ENCODE assay signal across 21 cellular contexts in genomic region chr13:98291658-98292057, GRCh38.
DNase-seq lines count a peak whose midpoint lies in the region; ATAC-seq and TF ChIP-seq lines count a peak whose summit lies in the region.
"Had no signal": no experiment of that assay in that cellular context is flagged by ENCODE, and none has a peak within 500 bp of the region (broad histone marks: within the 10 kb centered on the region; RNA-seq: fewer than 3 reads in every experiment).

No MANE protein-coding gene starts in this region.

- ATAC-seq in sciatic nerve (peak; percentile 84), GM21526 (IDR thresholded peaks at IDR 0.05; ENCODE audit: low FRiP score, unreplicated experiment) (no peak), GM19351 (IDR thresholded peaks at IDR 0.05; ENCODE audit: unreplicated experiment) (no peak)
- ATAC-seq: activated CD4-positive, alpha-beta T cell treated with anti-CD3 and anti-CD28 coated beads for 36 hours; activated CD8-positive, alpha-beta T cell treated with anti-CD3 and anti-CD28 coated beads, Interleukin-2, amount 10 ng/mL, durations not matched to agents 7 days and 5 days; GM12878; heart right ventricle; T-helper 17 cell had no signal

- H3K9ac ChIP-seq in HUES48 (ENCODE audit: low read depth, low read length) = no peak overlapping the region

- TF ChIP-seq CTCF in VCaP (conservative IDR thresholded peaks at IDR 0.05) = no peak

- no peak overlapping the region for H3K4me3 ChIP-seq in HUES48 (ENCODE audit: low read depth, low read length)
- H3K4me3 ChIP-seq: GM12878, heart right ventricle, SJSA1 had no signal

- H3K27me3 ChIP-seq in HUES48 (ENCODE audit: control insufficient read depth, insufficient read depth, low read length) = no peaks in the 10 kb centered on the region
- H3K27me3 ChIP-seq: heart right ventricle, SJSA1 had no signal

- no peaks in the 10 kb centered on the region for H3K36me3 ChIP-seq in HUES48 (ENCODE audit: control insufficient read depth, insufficient read depth, low read length)
- H3K36me3 ChIP-seq: heart right ventricle, SJSA1 had no signal

- no peaks in the 10 kb centered on the region for H3K9me3 ChIP-seq in HUES48 (ENCODE audit: control insufficient read depth, insufficient read depth, low read length)
- H3K9me3 ChIP-seq: heart right ventricle, SJSA1 had no signal

- H3K27ac ChIP-seq in HUES48 (ENCODE audit: low read depth, low read length) (peak overlapping the region; percentile 12), VCaP (peak overlapping the region; percentile 82)
- H3K27ac ChIP-seq: heart right ventricle, HL-60, SJSA1 had no signal

- H3K4me1 ChIP-seq in HUES48 (ENCODE audit: control insufficient read depth, insufficient read depth, low read length) = peaks cover 8% of the 10 kb centered on the region; the same call in 1 of the 2 replicates

- peak; percentile 82 for DNase-seq in medulla oblongata (ENCODE audit: extremely low spot score)
- DNase-seq in sciatic nerve (ENCODE audit: low spot score) = no peak
- DNase-seq in stimulated activated CD4-positive, alpha-beta T cell treated with anti-CD3 and anti-CD28 coated beads, Interleukin-2, amount 100 ng/mL, for 24 hours = no peak
- DNase-seq: activated CD4-positive, alpha-beta T cell treated with anti-CD3 and anti-CD28 coated beads for 36 hours; activated CD8-positive, alpha-beta T cell treated with anti-CD3 and anti-CD28 coated beads, Interleukin-2, amount 10 ng/mL, durations not matched to agents 7 days and 5 days; effector CD8-positive, alpha-beta T cell; erythroblast; heart right ventricle; HFFc6; NCI-H2171; NCI-H774; RPMI8226; stimulated activated CD4-positive, alpha-beta T cell treated with anti-CD3 and anti-CD28 coated beads, Interleukin-2, amount 100 ng/mL, for 48 hours; T-helper 17 cell had no signal

- intact Hi-C loops in sciatic nerve (cut with DNase I) = no loop called here
